2 cellular contexts compared by ENCODE assay signal in the genomic region with DNA sequence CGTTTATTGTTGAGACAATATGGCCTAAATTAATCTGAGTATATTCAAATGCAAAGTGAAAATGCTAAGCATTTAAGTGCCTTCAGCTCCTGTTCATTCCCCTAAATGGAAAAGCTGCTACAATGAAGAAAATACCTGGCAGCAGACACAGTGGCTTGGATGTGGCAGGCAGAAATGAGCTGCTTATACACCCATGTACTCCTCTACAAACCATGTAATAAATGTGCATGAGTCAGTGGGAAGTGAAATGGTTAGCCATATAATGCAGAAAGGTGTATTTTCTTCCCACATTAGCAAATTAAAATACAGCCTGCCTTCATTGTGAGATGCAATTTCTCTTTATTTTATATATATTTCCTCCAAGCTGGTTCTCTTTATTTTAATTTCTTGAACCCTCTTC.
TF ChIP-seq lines count a peak whose summit lies in the region.

No MANE protein-coding gene starts in this region.

TF ChIP-seq in GM23338, 12 proteins besides CTCF, POLR2A, EP300 and RAD21 (continues in another document):
- no peak for TF ChIP-seq ZNF114 (CRISPR knock-in tag; IDR thresholded peaks at IDR 0.05)
- no peak for TF ChIP-seq POLR2AphosphoS5 (IDR thresholded peaks at IDR 0.05; ENCODE audit: low read depth)
- TF ChIP-seq, protein P1, sequence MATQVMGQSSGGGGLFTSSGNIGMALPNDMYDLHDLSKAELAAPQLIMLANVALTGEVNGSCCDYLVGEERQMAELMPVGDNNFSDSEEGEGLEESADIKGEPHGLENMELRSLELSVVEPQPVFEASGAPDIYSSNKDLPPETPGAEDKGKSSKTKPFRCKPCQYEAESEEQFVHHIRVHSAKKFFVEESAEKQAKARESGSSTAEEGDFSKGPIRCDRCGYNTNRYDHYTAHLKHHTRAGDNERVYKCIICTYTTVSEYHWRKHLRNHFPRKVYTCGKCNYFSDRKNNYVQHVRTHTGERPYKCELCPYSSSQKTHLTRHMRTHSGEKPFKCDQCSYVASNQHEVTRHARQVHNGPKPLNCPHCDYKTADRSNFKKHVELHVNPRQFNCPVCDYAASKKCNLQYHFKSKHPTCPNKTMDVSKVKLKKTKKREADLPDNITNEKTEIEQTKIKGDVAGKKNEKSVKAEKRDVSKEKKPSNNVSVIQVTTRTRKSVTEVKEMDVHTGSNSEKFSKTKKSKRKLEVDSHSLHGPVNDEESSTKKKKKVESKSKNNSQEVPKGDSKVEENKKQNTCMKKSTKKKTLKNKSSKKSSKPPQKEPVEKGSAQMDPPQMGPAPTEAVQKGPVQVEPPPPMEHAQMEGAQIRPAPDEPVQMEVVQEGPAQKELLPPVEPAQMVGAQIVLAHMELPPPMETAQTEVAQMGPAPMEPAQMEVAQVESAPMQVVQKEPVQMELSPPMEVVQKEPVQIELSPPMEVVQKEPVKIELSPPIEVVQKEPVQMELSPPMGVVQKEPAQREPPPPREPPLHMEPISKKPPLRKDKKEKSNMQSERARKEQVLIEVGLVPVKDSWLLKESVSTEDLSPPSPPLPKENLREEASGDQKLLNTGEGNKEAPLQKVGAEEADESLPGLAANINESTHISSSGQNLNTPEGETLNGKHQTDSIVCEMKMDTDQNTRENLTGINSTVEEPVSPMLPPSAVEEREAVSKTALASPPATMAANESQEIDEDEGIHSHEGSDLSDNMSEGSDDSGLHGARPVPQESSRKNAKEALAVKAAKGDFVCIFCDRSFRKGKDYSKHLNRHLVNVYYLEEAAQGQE (IDR thresholded peaks at IDR 0.05; ENCODE audit: unreplicated experiment): no peak
- TF ChIP-seq, protein P2, sequence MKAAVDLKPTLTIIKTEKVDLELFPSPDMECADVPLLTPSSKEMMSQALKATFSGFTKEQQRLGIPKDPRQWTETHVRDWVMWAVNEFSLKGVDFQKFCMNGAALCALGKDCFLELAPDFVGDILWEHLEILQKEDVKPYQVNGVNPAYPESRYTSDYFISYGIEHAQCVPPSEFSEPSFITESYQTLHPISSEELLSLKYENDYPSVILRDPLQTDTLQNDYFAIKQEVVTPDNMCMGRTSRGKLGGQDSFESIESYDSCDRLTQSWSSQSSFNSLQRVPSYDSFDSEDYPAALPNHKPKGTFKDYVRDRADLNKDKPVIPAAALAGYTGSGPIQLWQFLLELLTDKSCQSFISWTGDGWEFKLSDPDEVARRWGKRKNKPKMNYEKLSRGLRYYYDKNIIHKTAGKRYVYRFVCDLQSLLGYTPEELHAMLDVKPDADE (IDR thresholded peaks at IDR 0.05): no peak
- TF ChIP-seq CREB1 (CRISPR knock-in tag; IDR thresholded peaks at IDR 0.05; ENCODE audit: low read depth): no peak
- TF ChIP-seq EZH2phosphoT487 (IDR thresholded peaks at IDR 0.05; ENCODE audit: unreplicated experiment): no peak
- no peak for TF ChIP-seq ZNF331 (CRISPR knock-in tag; IDR thresholded peaks at IDR 0.05; ENCODE audit: low read depth)
- TF ChIP-seq, protein P3, sequence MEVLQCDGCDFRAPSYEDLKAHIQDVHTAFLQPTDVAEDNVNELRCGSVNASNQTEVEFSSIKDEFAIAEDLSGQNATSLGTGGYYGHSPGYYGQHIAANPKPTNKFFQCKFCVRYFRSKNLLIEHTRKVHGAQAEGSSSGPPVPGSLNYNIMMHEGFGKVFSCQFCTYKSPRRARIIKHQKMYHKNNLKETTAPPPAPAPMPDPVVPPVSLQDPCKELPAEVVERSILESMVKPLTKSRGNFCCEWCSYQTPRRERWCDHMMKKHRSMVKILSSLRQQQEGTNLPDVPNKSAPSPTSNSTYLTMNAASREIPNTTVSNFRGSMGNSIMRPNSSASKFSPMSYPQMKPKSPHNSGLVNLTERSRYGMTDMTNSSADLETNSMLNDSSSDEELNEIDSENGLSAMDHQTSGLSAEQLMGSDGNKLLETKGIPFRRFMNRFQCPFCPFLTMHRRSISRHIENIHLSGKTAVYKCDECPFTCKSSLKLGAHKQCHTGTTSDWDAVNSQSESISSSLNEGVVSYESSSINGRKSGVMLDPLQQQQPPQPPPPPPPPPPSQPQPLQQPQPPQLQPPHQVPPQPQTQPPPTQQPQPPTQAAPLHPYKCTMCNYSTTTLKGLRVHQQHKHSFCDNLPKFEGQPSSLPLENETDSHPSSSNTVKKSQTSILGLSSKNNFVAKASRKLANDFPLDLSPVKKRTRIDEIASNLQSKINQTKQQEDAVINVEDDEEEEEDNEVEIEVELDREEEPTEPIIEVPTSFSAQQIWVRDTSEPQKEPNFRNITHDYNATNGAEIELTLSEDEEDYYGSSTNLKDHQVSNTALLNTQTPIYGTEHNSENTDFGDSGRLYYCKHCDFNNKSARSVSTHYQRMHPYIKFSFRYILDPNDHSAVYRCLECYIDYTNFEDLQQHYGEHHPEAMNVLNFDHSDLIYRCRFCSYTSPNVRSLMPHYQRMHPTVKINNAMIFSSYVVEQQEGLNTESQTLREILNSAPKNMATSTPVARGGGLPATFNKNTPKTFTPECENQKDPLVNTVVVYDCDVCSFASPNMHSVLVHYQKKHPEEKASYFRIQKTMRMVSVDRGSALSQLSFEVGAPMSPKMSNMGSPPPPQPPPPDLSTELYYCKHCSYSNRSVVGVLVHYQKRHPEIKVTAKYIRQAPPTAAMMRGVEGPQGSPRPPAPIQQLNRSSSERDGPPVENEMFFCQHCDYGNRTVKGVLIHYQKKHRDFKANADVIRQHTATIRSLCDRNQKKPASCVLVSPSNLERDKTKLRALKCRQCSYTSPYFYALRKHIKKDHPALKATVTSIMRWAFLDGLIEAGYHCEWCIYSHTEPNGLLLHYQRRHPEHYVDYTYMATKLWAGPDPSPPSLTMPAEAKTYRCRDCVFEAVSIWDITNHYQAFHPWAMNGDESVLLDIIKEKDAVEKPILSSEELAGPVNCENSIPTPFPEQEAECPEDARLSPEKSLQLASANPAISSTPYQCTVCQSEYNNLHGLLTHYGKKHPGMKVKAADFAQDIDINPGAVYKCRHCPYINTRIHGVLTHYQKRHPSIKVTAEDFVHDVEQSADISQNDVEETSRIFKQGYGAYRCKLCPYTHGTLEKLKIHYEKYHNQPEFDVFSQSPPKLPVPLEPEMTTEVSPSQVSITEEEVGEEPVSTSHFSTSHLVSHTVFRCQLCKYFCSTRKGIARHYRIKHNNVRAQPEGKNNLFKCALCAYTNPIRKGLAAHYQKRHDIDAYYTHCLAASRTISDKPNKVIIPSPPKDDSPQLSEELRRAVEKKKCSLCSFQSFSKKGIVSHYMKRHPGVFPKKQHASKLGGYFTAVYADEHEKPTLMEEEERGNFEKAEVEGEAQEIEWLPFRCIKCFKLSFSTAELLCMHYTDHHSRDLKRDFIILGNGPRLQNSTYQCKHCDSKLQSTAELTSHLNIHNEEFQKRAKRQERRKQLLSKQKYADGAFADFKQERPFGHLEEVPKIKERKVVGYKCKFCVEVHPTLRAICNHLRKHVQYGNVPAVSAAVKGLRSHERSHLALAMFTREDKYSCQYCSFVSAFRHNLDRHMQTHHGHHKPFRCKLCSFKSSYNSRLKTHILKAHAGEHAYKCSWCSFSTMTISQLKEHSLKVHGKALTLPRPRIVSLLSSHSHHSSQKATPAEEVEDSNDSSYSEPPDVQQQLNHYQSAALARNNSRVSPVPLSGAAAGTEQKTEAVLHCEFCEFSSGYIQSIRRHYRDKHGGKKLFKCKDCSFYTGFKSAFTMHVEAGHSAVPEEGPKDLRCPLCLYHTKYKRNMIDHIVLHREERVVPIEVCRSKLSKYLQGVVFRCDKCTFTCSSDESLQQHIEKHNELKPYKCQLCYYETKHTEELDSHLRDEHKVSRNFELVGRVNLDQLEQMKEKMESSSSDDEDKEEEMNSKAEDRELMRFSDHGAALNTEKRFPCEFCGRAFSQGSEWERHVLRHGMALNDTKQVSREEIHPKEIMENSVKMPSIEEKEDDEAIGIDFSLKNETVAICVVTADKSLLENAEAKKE (CRISPR knock-in tag; IDR thresholded peaks at IDR 0.05): no peak
- TF ChIP-seq NANOG (IDR thresholded peaks at IDR 0.05; ENCODE audit: borderline replicate concordance): no peak
- no peak for TF ChIP-seq STAT1 (IDR thresholded peaks at IDR 0.05; ENCODE audit: unreplicated experiment)

TF ChIP-seq in H1, 55 proteins besides CTCF, POLR2A, EP300 and RAD21:
- TF ChIP-seq HDAC2 (IDR thresholded peaks at IDR 0.05; ENCODE audit: borderline replicate concordance in 1 of 2, low read depth in 2 of 2, low read length in 2 of 2) (no peak), SP4 (IDR thresholded peaks at IDR 0.05; ENCODE audit: low read length) (no peak), CEBPB (IDR thresholded peaks at IDR 0.05; ENCODE audit: low read depth, low read length) (no peak), EZH2 (IDR thresholded peaks at IDR 0.05; ENCODE audit: low read depth, low read length, severe bottlenecking) (no peak), EGR1 (IDR thresholded peaks at IDR 0.05; ENCODE audit: borderline replicate concordance, low read depth, low read length) (no peak), HDAC6 (IDR thresholded peaks at IDR 0.05; ENCODE audit: low read depth, low read length) (no peak), RXRA (IDR thresholded peaks at IDR 0.05; ENCODE audit: insufficient read depth, low read depth, low read length) (no peak), ZNF274 (IDR thresholded peaks at IDR 0.05; ENCODE audit: borderline replicate concordance, extremely low read depth, low read length) (no peak), SUZ12 (IDR thresholded peaks at IDR 0.05; ENCODE audit: low read length) (no peak), NANOG (IDR thresholded peaks at IDR 0.05; ENCODE audit: insufficient read depth, low read depth, low read length, poor library complexity, severe bottlenecking) (no peak), SP2 (IDR thresholded peaks at IDR 0.05; ENCODE audit: low read length) (no peak), YY1 (IDR thresholded peaks at IDR 0.05; ENCODE audit: low read depth, low read length) (no peak)
- TF ChIP-seq, protein P4, sequence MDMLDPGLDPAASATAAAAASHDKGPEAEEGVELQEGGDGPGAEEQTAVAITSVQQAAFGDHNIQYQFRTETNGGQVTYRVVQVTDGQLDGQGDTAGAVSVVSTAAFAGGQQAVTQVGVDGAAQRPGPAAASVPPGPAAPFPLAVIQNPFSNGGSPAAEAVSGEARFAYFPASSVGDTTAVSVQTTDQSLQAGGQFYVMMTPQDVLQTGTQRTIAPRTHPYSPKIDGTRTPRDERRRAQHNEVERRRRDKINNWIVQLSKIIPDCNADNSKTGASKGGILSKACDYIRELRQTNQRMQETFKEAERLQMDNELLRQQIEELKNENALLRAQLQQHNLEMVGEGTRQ (IDR thresholded peaks at IDR 0.05; ENCODE audit: low read length): no peak
- TF ChIP-seq, protein P5, sequence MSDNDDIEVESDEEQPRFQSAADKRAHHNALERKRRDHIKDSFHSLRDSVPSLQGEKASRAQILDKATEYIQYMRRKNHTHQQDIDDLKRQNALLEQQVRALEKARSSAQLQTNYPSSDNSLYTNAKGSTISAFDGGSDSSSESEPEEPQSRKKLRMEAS (IDR thresholded peaks at IDR 0.05): no peak
